ENCODE assay signal across 8 cellular contexts in the genomic region with DNA sequence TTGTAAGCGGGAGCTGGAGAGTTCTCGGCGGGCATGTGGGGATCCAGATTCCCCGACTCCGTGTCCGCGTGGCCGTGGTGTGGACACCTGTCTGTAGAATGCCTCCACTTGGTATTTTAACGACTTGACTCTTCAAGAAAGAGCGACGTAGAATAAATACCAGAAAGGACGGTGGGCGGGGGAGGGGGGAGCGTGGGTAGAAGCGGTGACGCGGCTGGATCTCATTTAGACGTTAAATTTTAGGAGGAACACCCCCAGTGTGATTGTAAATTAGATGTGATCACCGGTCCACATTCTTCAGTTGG. TPM values are rescaled to one million over a fixed set of nuclear protein-coding genes. Genes with fewer than 3 reads are reported as not detected.
A peak's percentile ranks its signal among the peaks of the same experiment; 100 is the strongest.
DNase-seq lines count a peak whose midpoint lies in the region; FAIRE-seq and TF ChIP-seq lines count a peak whose summit lies in the region.

No MANE protein-coding gene starts in this region.

- H3K36me3 Mint-ChIP-seq in nephron progenitor cell (ENCODE audit: low read depth), result peaks cover 14% of the 10 kb centered on the region

- DNase-seq in AG04449 (ENCODE audit: low read depth, low spot score) (no peak), MG63 (no peak), nephron progenitor cell (no peak), GM12892 (ENCODE audit: insufficient read length) (no peak), mucosa of gallbladder (ENCODE audit: low spot score) (no peak), NCI-H2171 (lab: John Stamatoyannopoulos, UW) (no peak), AML-193 (lab: John Stamatoyannopoulos, UW) (no peak)

- peaks cover 13% of the 10 kb centered on the region for H3K4me1 Mint-ChIP-seq in nephron progenitor cell

- H3K27me3 ChIP-seq in MG63 (no peaks in the 10 kb centered on the region), endocrine pancreas (ENCODE audit: control insufficient read depth, insufficient read depth, low read length) (no peaks in the 10 kb centered on the region)

- peak overlapping the region; percentile 85 for H3K4me3 Mint-ChIP-seq in nephron progenitor cell

- CTCF ChIA-PET in AG04449 (lab: Yijun Ruan, JAX), result interaction anchor here (0.7 kb wide), 1 partner anchor 8 kb away, joined by 3 read pairs; no protein-coding TSS in a partner anchor

- H3K9me3 Mint-ChIP-seq in nephron progenitor cell, result peaks cover 11% of the 10 kb centered on the region

- H3K9me3 ChIP-seq in MG63, result no peaks in the 10 kb centered on the region
- no peaks in the 10 kb centered on the region for H3K9me3 ChIP-seq in endocrine pancreas (ENCODE audit: control insufficient read depth, low read length)

- H3K4me3 ChIP-seq in AG04449 (ENCODE audit: low read depth, low read length) (peak overlapping the region; percentile 72), MG63 (peak overlapping the region; percentile 55), endocrine pancreas (ENCODE audit: control insufficient read depth, insufficient read depth, low read length) (no peak overlapping the region)

- H3K36me3 ChIP-seq in MG63 (peaks cover 3% of the 10 kb centered on the region; the same call in 1 of the 2 replicates), endocrine pancreas (ENCODE audit: control insufficient read depth, insufficient read depth, low read length) (no peaks in the 10 kb centered on the region)

- no peaks in the 10 kb centered on the region for H3K27me3 Mint-ChIP-seq in nephron progenitor cell (ENCODE audit: low read depth, poor library complexity)

- POLR2A ChIA-PET in AG04449 (lab: Yijun Ruan, JAX), result interaction anchor here (0.6 kb wide), 1 partner anchor 12 kb away, joined by 3 read pairs; no protein-coding TSS in a partner anchor

- TF ChIP-seq CTCF in AG04449 (IDR thresholded peaks at IDR 0.05; ENCODE audit: insufficient read depth, low read length, missing control alignments) (no peak), nephron progenitor cell (IDR thresholded peaks at IDR 0.05) (no peak)

- no peak for TF ChIP-seq POLR2A in GM12892 (IDR thresholded peaks at IDR 0.05; ENCODE audit: low read depth, low read length)

- H3K9ac ChIP-seq in endocrine pancreas (ENCODE audit: control insufficient read depth, insufficient read depth, low read length), result peak overlapping the region; percentile 72

- no peak for FAIRE-seq in GM12892 (lab: Jason Lieb, UNC)

- peak overlapping the region; percentile 94 for H3K27ac Mint-ChIP-seq in nephron progenitor cell

- H3K4me1 ChIP-seq in endocrine pancreas (ENCODE audit: control insufficient read depth, insufficient read depth, low read length), result no peaks in the 10 kb centered on the region

RNA-seq across cellular contexts. Expression of a gene that starts 0.6 kb away (rescaled TPM):
- 4.9 and 7.1 TPM in 2 replicates for total RNA-seq in MG63 (2014; rRNA removed; shearing (Covaris generic); ENCODE audit: low replicate concordance)
- not detected for polyA plus RNA-seq in GM12892 (2012; ENCODE audit: missing spikeins)
- total RNA-seq in mucosa of gallbladder, result 7.7 TPM
